ENCODE assay signal across 21 cellular contexts in genomic region chr16:57794849-57795430, GRCh38. TPM values are rescaled to one million over a fixed set of nuclear protein-coding genes. Genes with fewer than 3 reads are reported as not detected.
A peak's percentile ranks its signal among the peaks of the same experiment; 100 is the strongest.
DNase-seq lines count a peak whose midpoint lies in the region; ATAC-seq, FAIRE-seq and TF ChIP-seq lines count a peak whose summit lies in the region.
"Had no signal": no experiment of that assay in that cellular context is flagged by ENCODE, and none has a peak within 500 bp of the region (broad histone marks: within the 10 kb centered on the region; RNA-seq: fewer than 3 reads in every experiment).

No MANE protein-coding gene starts in this region.

- peak overlapping the region in 1 of 2 donors; percentile 40 for H3K9ac ChIP-seq in kidney (ENCODE audit: low read length in 2 of 2)
- H3K9ac ChIP-seq: parathyroid adenoma had no signal

- peak; percentile 5 for ATAC-seq in activated CD8-positive, alpha-beta T cell treated with anti-CD3 and anti-CD28 coated beads, Interleukin-2, amount 10 ng/mL, durations not matched to agents 7 days and 5 days
- ATAC-seq in activated CD8-positive, alpha-beta T cell treated with anti-CD3 and anti-CD28 coated beads for 36 hours, result no peak
- no peak for ATAC-seq in psoas muscle

- peak overlapping the region in 1 of 2 donors; percentile 15 for H3K4me3 ChIP-seq in kidney (ENCODE audit: low read length in 2 of 2)
- H3K4me3 ChIP-seq in suprapubic skin, result no peak overlapping the region
- H3K4me3 ChIP-seq in psoas muscle, result no peak overlapping the region
- H3K4me3 ChIP-seq: dorsolateral prefrontal cortex, lung, right atrium auricular region, spleen, transverse colon had no signal

- no peak for DNase-seq in activated CD8-positive, alpha-beta T cell treated with anti-CD3 and anti-CD28 coated beads, Interleukin-2, amount 10 ng/mL, durations not matched to agents 7 days and 5 days
- no peak for DNase-seq in activated CD8-positive, alpha-beta T cell treated with anti-CD3 and anti-CD28 coated beads for 36 hours
- DNase-seq in RPMI8226, result peak; percentile 34
- DNase-seq in kidney, result peak; percentile 61
- DNase-seq in type B pancreatic cell (ENCODE audit: extremely low spot score, unreplicated experiment), result no peak
- DNase-seq in stimulated activated CD4-positive, alpha-beta T cell treated with anti-CD3 and anti-CD28 coated beads, Interleukin-4, amount 100 ng/mL, for 4 hours, result no peak
- DNase-seq in suprapubic skin (ENCODE audit: low spot score in 2 of 2), result no peak
- DNase-seq in psoas muscle, result no peak
- DNase-seq: spleen had no signal

- POLR2A ChIA-PET in activated CD8-positive, alpha-beta T cell treated with anti-CD3 and anti-CD28 coated beads, Interleukin-2, amount 10 ng/mL, durations not matched to agents 7 days and 5 days (lab: Charles Lee), result no interaction called here
- POLR2A ChIA-PET in activated CD8-positive, alpha-beta T cell treated with anti-CD3 and anti-CD28 coated beads for 36 hours (lab: Charles Lee), result no interaction called here

- H3K4me1 Mint-ChIP-seq in activated CD8-positive, alpha-beta T cell treated with anti-CD3 and anti-CD28 coated beads, Interleukin-2, amount 10 ng/mL, durations not matched to agents 7 days and 5 days (ENCODE audit: low read depth), result peaks cover 13% of the 10 kb centered on the region
- H3K4me1 Mint-ChIP-seq in activated CD8-positive, alpha-beta T cell treated with anti-CD3 and anti-CD28 coated beads for 36 hours (ENCODE audit: low read depth), result peaks cover 11% of the 10 kb centered on the region
- peaks cover 25% of the 10 kb centered on the region for H3K4me1 Mint-ChIP-seq in type B pancreatic cell (ENCODE audit: unreplicated experiment)

- no peaks in the 10 kb centered on the region for H3K9me3 ChIP-seq in kidney (ENCODE audit: control insufficient read depth in 1 of 2, low read length in 2 of 2)
- no peaks in the 10 kb centered on the region for H3K9me3 ChIP-seq in suprapubic skin
- H3K9me3 ChIP-seq in psoas muscle, result no peaks in the 10 kb centered on the region
- H3K9me3 ChIP-seq: right atrium auricular region, spleen, transverse colon had no signal

- H3K4me3 Mint-ChIP-seq in activated CD8-positive, alpha-beta T cell treated with anti-CD3 and anti-CD28 coated beads, Interleukin-2, amount 10 ng/mL, durations not matched to agents 7 days and 5 days, result no peak overlapping the region
- no peak overlapping the region for H3K4me3 Mint-ChIP-seq in activated CD8-positive, alpha-beta T cell treated with anti-CD3 and anti-CD28 coated beads for 36 hours
- H3K4me3 Mint-ChIP-seq in type B pancreatic cell, result no peak overlapping the region
- H3K4me3 Mint-ChIP-seq: activated CD4-positive, alpha-beta T cell treated with anti-CD3 and anti-CD28 coated beads for 36 hours; CD14-positive monocyte; nephron progenitor cell; T-helper 2 cell treated with Interferon-gamma antibody and Interleukin-4, amounts not matched to agents 5 μg/mL and 100 μg/mL, for 36 hours had no signal

- H3K36me3 Mint-ChIP-seq in activated CD8-positive, alpha-beta T cell treated with anti-CD3 and anti-CD28 coated beads, Interleukin-2, amount 10 ng/mL, durations not matched to agents 7 days and 5 days (ENCODE audit: low read depth), result no peaks in the 10 kb centered on the region
- H3K36me3 Mint-ChIP-seq in activated CD8-positive, alpha-beta T cell treated with anti-CD3 and anti-CD28 coated beads for 36 hours (ENCODE audit: low read depth), result no peaks in the 10 kb centered on the region
- H3K36me3 Mint-ChIP-seq in type B pancreatic cell, result no peaks in the 10 kb centered on the region
- H3K36me3 Mint-ChIP-seq: activated naive CD4-positive, alpha-beta T cell treated with anti-CD3 and anti-CD28 coated beads, Interleukin-2, amount 50 U/mL, for 72 hours; CD14-positive monocyte had no signal

- peaks cover 3% of the 10 kb centered on the region for H3K27me3 Mint-ChIP-seq in activated CD8-positive, alpha-beta T cell treated with anti-CD3 and anti-CD28 coated beads, Interleukin-2, amount 10 ng/mL, durations not matched to agents 7 days and 5 days (ENCODE audit: low read depth)
- peaks cover 8% of the 10 kb centered on the region for H3K27me3 Mint-ChIP-seq in activated CD8-positive, alpha-beta T cell treated with anti-CD3 and anti-CD28 coated beads for 36 hours
- H3K27me3 Mint-ChIP-seq in type B pancreatic cell, result no peaks in the 10 kb centered on the region

- no peak for TF ChIP-seq POLR2A in suprapubic skin (IDR thresholded peaks at IDR 0.05)

- TF ChIP-seq EP300 in suprapubic skin (IDR thresholded peaks at IDR 0.05), result no peak

- no peak for TF ChIP-seq CTCF in activated CD8-positive, alpha-beta T cell treated with anti-CD3 and anti-CD28 coated beads for 36 hours (IDR thresholded peaks at IDR 0.05)
- TF ChIP-seq CTCF in kidney (IDR thresholded peaks at IDR 0.05; ENCODE audit: borderline replicate concordance, extremely low read depth, insufficient read depth) (no peak), type B pancreatic cell (conservative IDR thresholded peaks at IDR 0.05) (no peak), suprapubic skin (IDR thresholded peaks at IDR 0.05) (no peak), psoas muscle (IDR thresholded peaks at IDR 0.05) (no peak)

- no peaks in the 10 kb centered on the region for H3K27me3 ChIP-seq in suprapubic skin
- H3K27me3 ChIP-seq in psoas muscle (ENCODE audit: insufficient read depth in 3 of 3, low read length in 2 of 3), result no peaks in the 10 kb centered on the region
- H3K27me3 ChIP-seq: dorsolateral prefrontal cortex, right atrium auricular region had no signal

- no peak overlapping the region for H3K27ac Mint-ChIP-seq in activated CD8-positive, alpha-beta T cell treated with anti-CD3 and anti-CD28 coated beads, Interleukin-2, amount 10 ng/mL, durations not matched to agents 7 days and 5 days
- H3K27ac Mint-ChIP-seq in activated CD8-positive, alpha-beta T cell treated with anti-CD3 and anti-CD28 coated beads for 36 hours, result no peak overlapping the region
- H3K27ac Mint-ChIP-seq in type B pancreatic cell, result peak overlapping the region; percentile 83
- H3K27ac Mint-ChIP-seq: activated CD4-positive, alpha-beta T cell treated with anti-CD3 and anti-CD28 coated beads for 36 hours; activated naive CD4-positive, alpha-beta T cell treated with anti-CD3 and anti-CD28 coated beads, Interleukin-2, amount 50 U/mL, for 72 hours; nephron progenitor cell; T-helper 2 cell treated with Interferon-gamma antibody and Interleukin-4, amounts not matched to agents 5 μg/mL and 100 μg/mL, for 36 hours had no signal

- H3K9me3 Mint-ChIP-seq in activated CD8-positive, alpha-beta T cell treated with anti-CD3 and anti-CD28 coated beads, Interleukin-2, amount 10 ng/mL, durations not matched to agents 7 days and 5 days (ENCODE audit: insufficient read depth), result no peaks in the 10 kb centered on the region
- no peaks in the 10 kb centered on the region for H3K9me3 Mint-ChIP-seq in activated CD8-positive, alpha-beta T cell treated with anti-CD3 and anti-CD28 coated beads for 36 hours
- no peaks in the 10 kb centered on the region for H3K9me3 Mint-ChIP-seq in type B pancreatic cell
- H3K9me3 Mint-ChIP-seq: activated naive CD4-positive, alpha-beta T cell treated with anti-CD3 and anti-CD28 coated beads, Interleukin-2, amount 50 U/mL, for 72 hours; nephron progenitor cell; T-helper 2 cell treated with Interferon-gamma antibody and Interleukin-4, amounts not matched to agents 5 μg/mL and 100 μg/mL, for 36 hours had no signal

- H3K36me3 ChIP-seq in kidney (ENCODE audit: control insufficient read depth in 1 of 2, insufficient read depth in 2 of 2, low read length in 2 of 2) (peaks cover 8 to 38% of the 10 kb centered on the region in 2 donors), suprapubic skin (peaks cover 25% of the 10 kb centered on the region), psoas muscle (ENCODE audit: insufficient read depth in 1 of 2, low read depth in 1 of 2) (no peaks in the 10 kb centered on the region)
- H3K36me3 ChIP-seq: transverse colon had no signal

- FAIRE-seq in kidney (lab: Jason Lieb, UNC), result no peak
- FAIRE-seq: frontal cortex had no signal

- CTCF ChIA-PET in activated CD8-positive, alpha-beta T cell treated with anti-CD3 and anti-CD28 coated beads, Interleukin-2, amount 10 ng/mL, durations not matched to agents 7 days and 5 days (lab: Charles Lee), result interaction anchor here (0.8 to 1.5 kb wide), 4 partner anchors 8 to 43 kb away, joined by 3 to 4 read pairs (median 4); no protein-coding TSS in a partner anchor
- CTCF ChIA-PET in activated CD8-positive, alpha-beta T cell treated with anti-CD3 and anti-CD28 coated beads for 36 hours (lab: Charles Lee), result interaction anchor here (1.2 to 1.9 kb wide), 3 partner anchors 12 to 541 kb away, joined by 3 to 4 read pairs (median 3); no protein-coding TSS in a partner anchor

- intact Hi-C loops in activated CD8-positive, alpha-beta T cell treated with anti-CD3 and anti-CD28 coated beads for 36 hours (cut with micrococcal nuclease), result no loop called here
- intact Hi-C loops in kidney (cut with DNase I), result no loop called here
- intact Hi-C loops in psoas muscle (cut with DNase I), result loop anchor here (2.0 to 5.0 kb wide), 2 partner anchors 36 to 67 kb away; no protein-coding TSS in a partner anchor

- WGBS in suprapubic skin, result 90% methylated on average over 11 of the region's 18 CpGs
- 86 to 89% (median 88%) methylated on average over 18 of the region's 18 CpGs for WGBS in psoas muscle, 3 donors

- H3K27ac ChIP-seq in kidney (ENCODE audit: low read depth in 2 of 2, low read length in 2 of 2) (peak overlapping the region; percentile 41 to 77), suprapubic skin (no peak overlapping the region), psoas muscle (no peak overlapping the region)
- H3K27ac ChIP-seq: 22Rv1, parathyroid adenoma, right atrium auricular region, spleen, transverse colon had no signal

- H3K4me1 ChIP-seq in kidney (ENCODE audit: control insufficient read depth in 1 of 2, insufficient read depth in 1 of 2, low read depth in 1 of 2, low read length in 2 of 2), result peaks cover 38 to 62% of the 10 kb centered on the region in 2 donors
- H3K4me1 ChIP-seq in suprapubic skin, result peaks cover 47% of the 10 kb centered on the region
- H3K4me1 ChIP-seq in psoas muscle, result peaks cover 47% of the 10 kb centered on the region

RNA-seq across cellular contexts. Expression of gene KIFC3, which starts 7.4 kb away (rescaled TPM):
- total RNA-seq in activated CD8-positive, alpha-beta T cell treated with anti-CD3 and anti-CD28 coated beads, Interleukin-2, amount 10 ng/mL, durations not matched to agents 7 days and 5 days, result under 1 TPM in 1 of 2 experiments, not detected in 1; 0.53 TPM
- total RNA-seq in activated CD8-positive, alpha-beta T cell treated with anti-CD3 and anti-CD28 coated beads for 36 hours, result under 1 TPM; 0.54 to 0.89 TPM
- total RNA-seq in kidney, result 109 TPM
- polyA plus RNA-seq in kidney (ENCODE audit: insufficient read depth, low read depth, low replicate concordance), result 74.9 TPM
- 27.3 and 48.4 TPM in 2 replicates for total RNA-seq in type B pancreatic cell (ENCODE audit: low replicate concordance)
- total RNA-seq in suprapubic skin, result 100 to 1,000 TPM; 111 to 219 (median 153) TPM
- 10 to 100 TPM in 1 of 4 donors, 1 to 10 TPM in 3; 6.3 to 17.8 (median 7.9) TPM for total RNA-seq in psoas muscle
- polyA plus RNA-seq in psoas muscle, result 1 to 10 TPM; 3.1 to 7.5 (median 4.3) TPM

RNA-seq across cellular contexts. Expression of gene KATNB1, which starts 59.4 kb away (rescaled TPM):
- total RNA-seq in activated CD8-positive, alpha-beta T cell treated with anti-CD3 and anti-CD28 coated beads, Interleukin-2, amount 10 ng/mL, durations not matched to agents 7 days and 5 days, result 10 to 100 TPM; 36.3 to 36.7 TPM
- total RNA-seq in activated CD8-positive, alpha-beta T cell treated with anti-CD3 and anti-CD28 coated beads for 36 hours, result 10 to 100 TPM; 35.1 to 39.6 TPM
- 14.5 TPM for total RNA-seq in kidney
- polyA plus RNA-seq in kidney (ENCODE audit: insufficient read depth, low read depth, low replicate concordance), result 13.9 TPM
- total RNA-seq in type B pancreatic cell (ENCODE audit: low replicate concordance), result 20.2 and 31.7 TPM in 2 replicates
- total RNA-seq in suprapubic skin, result 10 to 100 TPM; 47.8 to 62.7 (median 55.7) TPM
- 10 to 100 TPM in 1 of 4 donors, 1 to 10 TPM in 3; 6.3 to 13.3 (median 8.6) TPM for total RNA-seq in psoas muscle
- polyA plus RNA-seq in psoas muscle, result 10 to 100 TPM in 1 of 3 donors, 1 to 10 TPM in 2; 9.2 to 15.6 (median 9.5) TPM

Comparison
In these comparisons a context has a peak if more than half of its experiments do, and no peak if none do; other contexts are left out.
1. DNase-seq: peak in RPMI8226 (single experiment) and kidney (single experiment); none in activated CD8-positive, alpha-beta T cell treated with anti-CD3 and anti-CD28 coated beads, Interleukin-2, amount 10 ng/mL, durations not matched to agents 7 days and 5 days (single experiment), activated CD8-positive, alpha-beta T cell treated with anti-CD3 and anti-CD28 coated beads for 36 hours (single experiment), type B pancreatic cell (single experiment), stimulated activated CD4-positive, alpha-beta T cell treated with anti-CD3 and anti-CD28 coated beads, Interleukin-4, amount 100 ng/mL, for 4 hours (0 of 2), suprapubic skin (0 of 2) and psoas muscle (0 of 2).
2. H3K27ac ChIP-seq: peak in kidney (2 of 2); none in suprapubic skin (single experiment) and psoas muscle (single experiment).
3. intact Hi-C loops: an anchor here in psoas muscle (2.0 to 5.0 kb wide); none called in activated CD8-positive, alpha-beta T cell treated with anti-CD3 and anti-CD28 coated beads for 36 hours and kidney.